ENCODE assay signal across 10 cellular contexts in genomic region chr1:230073371-230074035, GRCh38. TPM values are rescaled to one million over a fixed set of nuclear protein-coding genes. Genes with fewer than 3 reads are reported as not detected.
DNase-seq lines count a peak whose midpoint lies in the region; ATAC-seq and TF ChIP-seq lines count a peak whose summit lies in the region.
"Had no signal": no experiment of that assay in that cellular context is flagged by ENCODE, and none has a peak within 500 bp of the region (broad histone marks: within the 10 kb centered on the region; RNA-seq: fewer than 3 reads in every experiment).

No MANE protein-coding gene starts in this region.

- H3K4me1 ChIP-seq in CD4-positive, alpha-beta memory T cell (ENCODE audit: insufficient read depth, low read length) = peaks cover 16% of the 10 kb centered on the region

- no peaks in the 10 kb centered on the region for H3K36me3 ChIP-seq in CD4-positive, alpha-beta memory T cell (ENCODE audit: insufficient read depth, low read length)

- POLR2A ChIA-PET in activated CD8-positive, alpha-beta T cell treated with anti-CD3 and anti-CD28 coated beads for 36 hours (lab: Charles Lee) = interaction anchor here (3.4 kb wide), 1 partner anchor 10 kb away, joined by 20 read pairs; no protein-coding TSS in a partner anchor
- POLR2A ChIA-PET in activated CD8-positive, alpha-beta T cell treated with anti-CD3 and anti-CD28 coated beads, Interleukin-2, amount 10 ng/mL, durations not matched to agents 7 days and 5 days (lab: Charles Lee) = no interaction called here
- POLR2A ChIA-PET in CD4-positive, alpha-beta memory T cell (lab: Charles Lee; ENCODE audit: partially characterized antibody) = interaction anchor here (0.7 kb wide), 1 partner anchor 10 kb away, joined by 3 read pairs; no protein-coding TSS in a partner anchor

- no peak overlapping the region for H3K27ac Mint-ChIP-seq in activated CD8-positive, alpha-beta T cell treated with anti-CD3 and anti-CD28 coated beads for 36 hours
- no peak overlapping the region for H3K27ac Mint-ChIP-seq in activated CD8-positive, alpha-beta T cell treated with anti-CD3 and anti-CD28 coated beads, Interleukin-2, amount 10 ng/mL, durations not matched to agents 7 days and 5 days
- peak overlapping the region in 1 of 7 donors; percentile 1 for H3K27ac Mint-ChIP-seq in CD4-positive, alpha-beta memory T cell
- H3K27ac Mint-ChIP-seq: activated naive CD8-positive, alpha-beta T cell treated with anti-CD3 and anti-CD28 coated beads, Interleukin-2, amount 10 ng/mL, durations not matched to agents 7 days and 5 days had no signal

- no peak for TF ChIP-seq CTCF in activated CD8-positive, alpha-beta T cell treated with anti-CD3 and anti-CD28 coated beads for 36 hours (IDR thresholded peaks at IDR 0.05)
- no peak for TF ChIP-seq CTCF in fibroblast of mammary gland (conservative IDR thresholded peaks at IDR 0.05; ENCODE audit: control insufficient read depth, insufficient read depth, low read depth, low read length)

- intact Hi-C loops in activated CD8-positive, alpha-beta T cell treated with anti-CD3 and anti-CD28 coated beads for 36 hours (cut with micrococcal nuclease) = no loop called here
- intact Hi-C loops in CD4-positive, alpha-beta memory T cell (cut with micrococcal nuclease) = no loop called here

- CTCF ChIA-PET in activated CD8-positive, alpha-beta T cell treated with anti-CD3 and anti-CD28 coated beads for 36 hours (lab: Charles Lee) = no interaction called here
- CTCF ChIA-PET in activated CD8-positive, alpha-beta T cell treated with anti-CD3 and anti-CD28 coated beads, Interleukin-2, amount 10 ng/mL, durations not matched to agents 7 days and 5 days (lab: Charles Lee) = interaction anchor here (0.7 to 1.0 kb wide), 2 partner anchors 13 to 917 kb away, joined by 4 to 5 read pairs; no protein-coding TSS in a partner anchor
- CTCF ChIA-PET in CD4-positive, alpha-beta memory T cell (lab: Charles Lee; ENCODE audit: partially characterized antibody) = no interaction called here

- H3K4me3 Mint-ChIP-seq in activated CD8-positive, alpha-beta T cell treated with anti-CD3 and anti-CD28 coated beads for 36 hours = no peak overlapping the region
- no peak overlapping the region for H3K4me3 Mint-ChIP-seq in activated CD8-positive, alpha-beta T cell treated with anti-CD3 and anti-CD28 coated beads, Interleukin-2, amount 10 ng/mL, durations not matched to agents 7 days and 5 days
- H3K4me3 Mint-ChIP-seq in CD4-positive, alpha-beta memory T cell = peak overlapping the region in 1 of 8 donors; percentile 13
- H3K4me3 Mint-ChIP-seq: activated naive CD8-positive, alpha-beta T cell treated with anti-CD3 and anti-CD28 coated beads, Interleukin-2, amount 10 ng/mL, durations not matched to agents 7 days and 5 days had no signal

- no peaks in the 10 kb centered on the region for H3K27me3 ChIP-seq in CD4-positive, alpha-beta memory T cell (ENCODE audit: insufficient read depth, low read length)

- peak; percentile 9 for ATAC-seq in activated CD8-positive, alpha-beta T cell treated with anti-CD3 and anti-CD28 coated beads for 36 hours
- no peak for ATAC-seq in activated CD8-positive, alpha-beta T cell treated with anti-CD3 and anti-CD28 coated beads, Interleukin-2, amount 10 ng/mL, durations not matched to agents 7 days and 5 days
- ATAC-seq in GM18868 (IDR thresholded peaks at IDR 0.05; ENCODE audit: unreplicated experiment) = no peak

- H3K4me3 ChIP-seq in fibroblast of mammary gland (ENCODE audit: control insufficient read depth, low read depth, low read length) = no peak overlapping the region
- H3K4me3 ChIP-seq in CD4-positive, alpha-beta memory T cell (ENCODE audit: low read length in 2 of 2) = no peak overlapping the region

- no peaks in the 10 kb centered on the region for H3K27me3 Mint-ChIP-seq in activated CD8-positive, alpha-beta T cell treated with anti-CD3 and anti-CD28 coated beads for 36 hours
- H3K27me3 Mint-ChIP-seq in activated CD8-positive, alpha-beta T cell treated with anti-CD3 and anti-CD28 coated beads, Interleukin-2, amount 10 ng/mL, durations not matched to agents 7 days and 5 days (ENCODE audit: low read depth) = no peaks in the 10 kb centered on the region
- H3K27me3 Mint-ChIP-seq in CD4-positive, alpha-beta memory T cell = no peaks in the 10 kb centered on the region

- H3K9me3 ChIP-seq in CD4-positive, alpha-beta memory T cell (ENCODE audit: control insufficient read depth in 1 of 2, low read length in 2 of 2) = no peaks in the 10 kb centered on the region

- peaks cover 78% of the 10 kb centered on the region for H3K4me1 Mint-ChIP-seq in activated CD8-positive, alpha-beta T cell treated with anti-CD3 and anti-CD28 coated beads for 36 hours (ENCODE audit: low read depth)
- peaks cover 38% of the 10 kb centered on the region for H3K4me1 Mint-ChIP-seq in activated CD8-positive, alpha-beta T cell treated with anti-CD3 and anti-CD28 coated beads, Interleukin-2, amount 10 ng/mL, durations not matched to agents 7 days and 5 days (ENCODE audit: low read depth)
- H3K4me1 Mint-ChIP-seq in CD4-positive, alpha-beta memory T cell = peaks cover 37 to 55% (median 43%) of the 10 kb centered on the region in 4 donors

- H3K36me3 Mint-ChIP-seq in activated CD8-positive, alpha-beta T cell treated with anti-CD3 and anti-CD28 coated beads for 36 hours (ENCODE audit: low read depth) = peaks cover 22% of the 10 kb centered on the region
- peaks cover 9% of the 10 kb centered on the region for H3K36me3 Mint-ChIP-seq in activated CD8-positive, alpha-beta T cell treated with anti-CD3 and anti-CD28 coated beads, Interleukin-2, amount 10 ng/mL, durations not matched to agents 7 days and 5 days (ENCODE audit: low read depth)
- H3K36me3 Mint-ChIP-seq in CD4-positive, alpha-beta memory T cell = peaks cover 0 to 7% of the 10 kb centered on the region in 2 donors

- no peak overlapping the region for H3K27ac ChIP-seq in CD4-positive, alpha-beta memory T cell (ENCODE audit: low read depth, low read length)

- H3K9me3 Mint-ChIP-seq in activated CD8-positive, alpha-beta T cell treated with anti-CD3 and anti-CD28 coated beads for 36 hours = no peaks in the 10 kb centered on the region
- H3K9me3 Mint-ChIP-seq in activated CD8-positive, alpha-beta T cell treated with anti-CD3 and anti-CD28 coated beads, Interleukin-2, amount 10 ng/mL, durations not matched to agents 7 days and 5 days (ENCODE audit: insufficient read depth) = no peaks in the 10 kb centered on the region
- H3K9me3 Mint-ChIP-seq in CD4-positive, alpha-beta memory T cell = no peaks in the 10 kb centered on the region
- H3K9me3 Mint-ChIP-seq: activated naive CD8-positive, alpha-beta T cell treated with anti-CD3 and anti-CD28 coated beads, Interleukin-2, amount 10 ng/mL, durations not matched to agents 7 days and 5 days had no signal

- DNase-seq in activated CD8-positive, alpha-beta T cell treated with anti-CD3 and anti-CD28 coated beads for 36 hours = no peak
- DNase-seq in activated CD8-positive, alpha-beta T cell treated with anti-CD3 and anti-CD28 coated beads, Interleukin-2, amount 10 ng/mL, durations not matched to agents 7 days and 5 days = no peak
- DNase-seq in T1000 (lab: John Stamatoyannopoulos, UW) (peak; percentile 30), fibroblast of mammary gland (ENCODE audit: low read depth) (peak; percentile 78), smooth muscle cell of the brain vasculature (ENCODE audit: low read depth, low spot score) (peak; percentile 33), COLO668 (lab: John Stamatoyannopoulos, UW; ENCODE audit: unreplicated experiment) (no peak)
- DNase-seq in CD4-positive, alpha-beta memory T cell = no peak
- DNase-seq: activated naive CD8-positive, alpha-beta T cell treated with anti-CD3 and anti-CD28 coated beads, Interleukin-2, amount 10 ng/mL, durations not matched to agents 7 days and 5 days; NCI-H1436 treated with DMSO at 0.1 percent for 48 hours had no signal

RNA-seq across cellular contexts. Expression of gene GALNT2, which starts 6.5 kb away (rescaled TPM):
- 10 to 100 TPM; 40.1 to 42.3 TPM for total RNA-seq in activated CD8-positive, alpha-beta T cell treated with anti-CD3 and anti-CD28 coated beads for 36 hours
- 10 to 100 TPM; 20.7 to 21.2 TPM for total RNA-seq in activated CD8-positive, alpha-beta T cell treated with anti-CD3 and anti-CD28 coated beads, Interleukin-2, amount 10 ng/mL, durations not matched to agents 7 days and 5 days
- total RNA-seq in CD4-positive, alpha-beta memory T cell = 10 to 100 TPM; 18.9 to 20.9 TPM
- 10 to 100 TPM; 11.5 to 12.6 TPM for polyA plus RNA-seq in CD4-positive, alpha-beta memory T cell

Comparison
In these comparisons a context has a peak if more than half of its experiments do, and no peak if none do; other contexts are left out.
1. DNase-seq: peak in T1000 (single experiment), fibroblast of mammary gland (single experiment) and smooth muscle cell of the brain vasculature (single experiment); none in activated CD8-positive, alpha-beta T cell treated with anti-CD3 and anti-CD28 coated beads for 36 hours (single experiment), activated CD8-positive, alpha-beta T cell treated with anti-CD3 and anti-CD28 coated beads, Interleukin-2, amount 10 ng/mL, durations not matched to agents 7 days and 5 days (single experiment), CD4-positive, alpha-beta memory T cell (0 of 5) and COLO668 (single experiment).